ENCODE assay signal across 1 cellular context in the genomic region with DNA sequence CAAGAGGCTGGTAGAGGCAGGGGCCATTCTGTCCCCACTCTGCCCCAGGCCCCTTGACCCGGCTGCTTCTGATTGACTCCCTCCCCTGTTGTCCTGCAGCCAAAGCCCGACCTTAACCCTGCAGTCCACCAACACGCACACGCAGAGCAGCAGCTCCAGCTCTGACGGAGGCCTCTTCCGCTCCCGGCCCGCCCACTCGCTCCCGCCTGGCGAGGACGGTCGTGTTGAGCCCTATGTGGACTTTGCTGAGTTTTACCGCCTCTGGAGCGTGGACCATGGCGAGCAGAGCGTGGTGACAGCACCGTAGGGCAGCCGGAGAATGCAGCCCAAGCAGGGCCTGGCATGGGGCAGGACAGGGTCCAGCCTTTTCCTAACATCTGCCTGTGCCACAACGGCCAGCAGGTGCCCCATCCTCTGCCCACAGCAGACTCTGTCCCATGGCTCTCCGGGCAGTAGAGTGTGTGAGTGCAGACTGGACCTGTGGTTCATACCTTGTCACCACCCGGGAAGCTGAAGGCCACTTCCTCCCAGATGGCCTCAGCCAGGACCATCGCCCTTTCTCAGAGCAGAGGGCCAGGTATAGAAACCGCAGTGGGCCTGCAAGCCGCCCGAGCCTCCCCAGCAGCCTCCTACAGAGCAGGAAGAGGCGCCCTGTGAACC.
TF ChIP-seq lines count a peak whose summit lies in the region.

No MANE protein-coding gene starts in this region.

TF ChIP-seq in GM23338, 12 proteins besides CTCF, POLR2A, EP300 and RAD21 (continued from another document):
- TF ChIP-seq, protein P1, sequence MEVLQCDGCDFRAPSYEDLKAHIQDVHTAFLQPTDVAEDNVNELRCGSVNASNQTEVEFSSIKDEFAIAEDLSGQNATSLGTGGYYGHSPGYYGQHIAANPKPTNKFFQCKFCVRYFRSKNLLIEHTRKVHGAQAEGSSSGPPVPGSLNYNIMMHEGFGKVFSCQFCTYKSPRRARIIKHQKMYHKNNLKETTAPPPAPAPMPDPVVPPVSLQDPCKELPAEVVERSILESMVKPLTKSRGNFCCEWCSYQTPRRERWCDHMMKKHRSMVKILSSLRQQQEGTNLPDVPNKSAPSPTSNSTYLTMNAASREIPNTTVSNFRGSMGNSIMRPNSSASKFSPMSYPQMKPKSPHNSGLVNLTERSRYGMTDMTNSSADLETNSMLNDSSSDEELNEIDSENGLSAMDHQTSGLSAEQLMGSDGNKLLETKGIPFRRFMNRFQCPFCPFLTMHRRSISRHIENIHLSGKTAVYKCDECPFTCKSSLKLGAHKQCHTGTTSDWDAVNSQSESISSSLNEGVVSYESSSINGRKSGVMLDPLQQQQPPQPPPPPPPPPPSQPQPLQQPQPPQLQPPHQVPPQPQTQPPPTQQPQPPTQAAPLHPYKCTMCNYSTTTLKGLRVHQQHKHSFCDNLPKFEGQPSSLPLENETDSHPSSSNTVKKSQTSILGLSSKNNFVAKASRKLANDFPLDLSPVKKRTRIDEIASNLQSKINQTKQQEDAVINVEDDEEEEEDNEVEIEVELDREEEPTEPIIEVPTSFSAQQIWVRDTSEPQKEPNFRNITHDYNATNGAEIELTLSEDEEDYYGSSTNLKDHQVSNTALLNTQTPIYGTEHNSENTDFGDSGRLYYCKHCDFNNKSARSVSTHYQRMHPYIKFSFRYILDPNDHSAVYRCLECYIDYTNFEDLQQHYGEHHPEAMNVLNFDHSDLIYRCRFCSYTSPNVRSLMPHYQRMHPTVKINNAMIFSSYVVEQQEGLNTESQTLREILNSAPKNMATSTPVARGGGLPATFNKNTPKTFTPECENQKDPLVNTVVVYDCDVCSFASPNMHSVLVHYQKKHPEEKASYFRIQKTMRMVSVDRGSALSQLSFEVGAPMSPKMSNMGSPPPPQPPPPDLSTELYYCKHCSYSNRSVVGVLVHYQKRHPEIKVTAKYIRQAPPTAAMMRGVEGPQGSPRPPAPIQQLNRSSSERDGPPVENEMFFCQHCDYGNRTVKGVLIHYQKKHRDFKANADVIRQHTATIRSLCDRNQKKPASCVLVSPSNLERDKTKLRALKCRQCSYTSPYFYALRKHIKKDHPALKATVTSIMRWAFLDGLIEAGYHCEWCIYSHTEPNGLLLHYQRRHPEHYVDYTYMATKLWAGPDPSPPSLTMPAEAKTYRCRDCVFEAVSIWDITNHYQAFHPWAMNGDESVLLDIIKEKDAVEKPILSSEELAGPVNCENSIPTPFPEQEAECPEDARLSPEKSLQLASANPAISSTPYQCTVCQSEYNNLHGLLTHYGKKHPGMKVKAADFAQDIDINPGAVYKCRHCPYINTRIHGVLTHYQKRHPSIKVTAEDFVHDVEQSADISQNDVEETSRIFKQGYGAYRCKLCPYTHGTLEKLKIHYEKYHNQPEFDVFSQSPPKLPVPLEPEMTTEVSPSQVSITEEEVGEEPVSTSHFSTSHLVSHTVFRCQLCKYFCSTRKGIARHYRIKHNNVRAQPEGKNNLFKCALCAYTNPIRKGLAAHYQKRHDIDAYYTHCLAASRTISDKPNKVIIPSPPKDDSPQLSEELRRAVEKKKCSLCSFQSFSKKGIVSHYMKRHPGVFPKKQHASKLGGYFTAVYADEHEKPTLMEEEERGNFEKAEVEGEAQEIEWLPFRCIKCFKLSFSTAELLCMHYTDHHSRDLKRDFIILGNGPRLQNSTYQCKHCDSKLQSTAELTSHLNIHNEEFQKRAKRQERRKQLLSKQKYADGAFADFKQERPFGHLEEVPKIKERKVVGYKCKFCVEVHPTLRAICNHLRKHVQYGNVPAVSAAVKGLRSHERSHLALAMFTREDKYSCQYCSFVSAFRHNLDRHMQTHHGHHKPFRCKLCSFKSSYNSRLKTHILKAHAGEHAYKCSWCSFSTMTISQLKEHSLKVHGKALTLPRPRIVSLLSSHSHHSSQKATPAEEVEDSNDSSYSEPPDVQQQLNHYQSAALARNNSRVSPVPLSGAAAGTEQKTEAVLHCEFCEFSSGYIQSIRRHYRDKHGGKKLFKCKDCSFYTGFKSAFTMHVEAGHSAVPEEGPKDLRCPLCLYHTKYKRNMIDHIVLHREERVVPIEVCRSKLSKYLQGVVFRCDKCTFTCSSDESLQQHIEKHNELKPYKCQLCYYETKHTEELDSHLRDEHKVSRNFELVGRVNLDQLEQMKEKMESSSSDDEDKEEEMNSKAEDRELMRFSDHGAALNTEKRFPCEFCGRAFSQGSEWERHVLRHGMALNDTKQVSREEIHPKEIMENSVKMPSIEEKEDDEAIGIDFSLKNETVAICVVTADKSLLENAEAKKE (CRISPR knock-in tag; IDR thresholded peaks at IDR 0.05) = no peak
- TF ChIP-seq CREB1 (CRISPR knock-in tag; IDR thresholded peaks at IDR 0.05; ENCODE audit: low read depth) (no peak), NANOG (IDR thresholded peaks at IDR 0.05; ENCODE audit: borderline replicate concordance) (no peak), EZH2 (IDR thresholded peaks at IDR 0.05; ENCODE audit: low read depth, unreplicated experiment) (no peak), ZNF114 (CRISPR knock-in tag; IDR thresholded peaks at IDR 0.05) (no peak), STAT1 (IDR thresholded peaks at IDR 0.05; ENCODE audit: unreplicated experiment) (no peak), JUNB (IDR thresholded peaks at IDR 0.05; ENCODE audit: unreplicated experiment) (no peak), EZH2phosphoT487 (IDR thresholded peaks at IDR 0.05; ENCODE audit: unreplicated experiment) (no peak), POLR2AphosphoS5 (IDR thresholded peaks at IDR 0.05; ENCODE audit: low read depth) (no peak)
- TF ChIP-seq, protein P2, sequence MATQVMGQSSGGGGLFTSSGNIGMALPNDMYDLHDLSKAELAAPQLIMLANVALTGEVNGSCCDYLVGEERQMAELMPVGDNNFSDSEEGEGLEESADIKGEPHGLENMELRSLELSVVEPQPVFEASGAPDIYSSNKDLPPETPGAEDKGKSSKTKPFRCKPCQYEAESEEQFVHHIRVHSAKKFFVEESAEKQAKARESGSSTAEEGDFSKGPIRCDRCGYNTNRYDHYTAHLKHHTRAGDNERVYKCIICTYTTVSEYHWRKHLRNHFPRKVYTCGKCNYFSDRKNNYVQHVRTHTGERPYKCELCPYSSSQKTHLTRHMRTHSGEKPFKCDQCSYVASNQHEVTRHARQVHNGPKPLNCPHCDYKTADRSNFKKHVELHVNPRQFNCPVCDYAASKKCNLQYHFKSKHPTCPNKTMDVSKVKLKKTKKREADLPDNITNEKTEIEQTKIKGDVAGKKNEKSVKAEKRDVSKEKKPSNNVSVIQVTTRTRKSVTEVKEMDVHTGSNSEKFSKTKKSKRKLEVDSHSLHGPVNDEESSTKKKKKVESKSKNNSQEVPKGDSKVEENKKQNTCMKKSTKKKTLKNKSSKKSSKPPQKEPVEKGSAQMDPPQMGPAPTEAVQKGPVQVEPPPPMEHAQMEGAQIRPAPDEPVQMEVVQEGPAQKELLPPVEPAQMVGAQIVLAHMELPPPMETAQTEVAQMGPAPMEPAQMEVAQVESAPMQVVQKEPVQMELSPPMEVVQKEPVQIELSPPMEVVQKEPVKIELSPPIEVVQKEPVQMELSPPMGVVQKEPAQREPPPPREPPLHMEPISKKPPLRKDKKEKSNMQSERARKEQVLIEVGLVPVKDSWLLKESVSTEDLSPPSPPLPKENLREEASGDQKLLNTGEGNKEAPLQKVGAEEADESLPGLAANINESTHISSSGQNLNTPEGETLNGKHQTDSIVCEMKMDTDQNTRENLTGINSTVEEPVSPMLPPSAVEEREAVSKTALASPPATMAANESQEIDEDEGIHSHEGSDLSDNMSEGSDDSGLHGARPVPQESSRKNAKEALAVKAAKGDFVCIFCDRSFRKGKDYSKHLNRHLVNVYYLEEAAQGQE (IDR thresholded peaks at IDR 0.05; ENCODE audit: unreplicated experiment) = no peak
- TF ChIP-seq, protein P3, sequence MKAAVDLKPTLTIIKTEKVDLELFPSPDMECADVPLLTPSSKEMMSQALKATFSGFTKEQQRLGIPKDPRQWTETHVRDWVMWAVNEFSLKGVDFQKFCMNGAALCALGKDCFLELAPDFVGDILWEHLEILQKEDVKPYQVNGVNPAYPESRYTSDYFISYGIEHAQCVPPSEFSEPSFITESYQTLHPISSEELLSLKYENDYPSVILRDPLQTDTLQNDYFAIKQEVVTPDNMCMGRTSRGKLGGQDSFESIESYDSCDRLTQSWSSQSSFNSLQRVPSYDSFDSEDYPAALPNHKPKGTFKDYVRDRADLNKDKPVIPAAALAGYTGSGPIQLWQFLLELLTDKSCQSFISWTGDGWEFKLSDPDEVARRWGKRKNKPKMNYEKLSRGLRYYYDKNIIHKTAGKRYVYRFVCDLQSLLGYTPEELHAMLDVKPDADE (IDR thresholded peaks at IDR 0.05) = no peak
